14 cellular contexts compared by ENCODE assay signal in genomic region chr16:80947708-80948615, GRCh38. TPM values are rescaled to one million over a fixed set of nuclear protein-coding genes. Genes with fewer than 3 reads are reported as not detected.
DNase-seq lines count a peak whose midpoint lies in the region; ATAC-seq and FAIRE-seq lines count a peak whose summit lies in the region.
"Had no signal": no experiment of that assay in that cellular context is flagged by ENCODE, and none has a peak within 500 bp of the region (broad histone marks: within the 10 kb centered on the region; RNA-seq: fewer than 3 reads in every experiment).

No MANE protein-coding gene starts in this region.

- peak; percentile 91 for ATAC-seq in stimulated activated effector memory CD8-positive, alpha-beta T cell treated with anti-CD3 and anti-CD28 coated beads, Interleukin-12 subunit alpha, Interleukin-12 subunit beta, amount 100 ng/mL, for 72 hours

- H3K4me3 Mint-ChIP-seq in activated CD4-positive, alpha-beta T cell treated with anti-CD3 and anti-CD28 coated beads, Interleukin-2, amount 10 ng/mL, durations not matched to agents 24 days and 14 days = no peak overlapping the region
- no peak overlapping the region for H3K4me3 Mint-ChIP-seq in activated T-helper 2 cell treated with anti-CD3 and anti-CD28 coated beads, Interferon-gamma antibody, Interleukin-2, Interleukin-4, amounts not matched to agents 10 μg/mL and 5 μg/mL and 100 μg/mL, durations not matched to agents 14 hours and 24 hours and 36 hours (ENCODE audit: low read depth)
- peak overlapping the region; percentile 12 for H3K4me3 Mint-ChIP-seq in stimulated activated effector memory CD8-positive, alpha-beta T cell treated with anti-CD3 and anti-CD28 coated beads, Interleukin-12 subunit alpha, Interleukin-12 subunit beta, amount 100 ng/mL, for 72 hours
- H3K4me3 Mint-ChIP-seq: activated B cell treated with CpG ODN at 0.5 μM for 24 hours; activated naive CD8-positive, alpha-beta T cell treated with anti-CD3 and anti-CD28 coated beads, Interleukin-2, amount 10 ng/mL, durations not matched to agents 7 days and 5 days; CD14-positive monocyte; mesothelial cell of epicardium had no signal

- DNase-seq in activated CD4-positive, alpha-beta T cell treated with anti-CD3 and anti-CD28 coated beads, Interleukin-2, amount 10 ng/mL, durations not matched to agents 24 days and 14 days = no peak
- DNase-seq in activated CD4-positive, alpha-beta T cell treated with anti-CD3 and anti-CD28 coated beads for 48 hours = no peak
- DNase-seq in activated T-helper 2 cell treated with anti-CD3 and anti-CD28 coated beads, Interferon-gamma antibody, Interleukin-2, Interleukin-4, amounts not matched to agents 10 μg/mL and 5 μg/mL and 100 μg/mL, durations not matched to agents 14 hours and 24 hours and 36 hours (ENCODE audit: low spot score) = no peak
- DNase-seq in frontal cortex (ENCODE audit: low spot score in 2 of 2) (no peak), SHP77 treated with DMSO at 0.1 percent for 48 hours (lab: John Stamatoyannopoulos, UW) (no peak), GDM1 (lab: John Stamatoyannopoulos, UW) (no peak), OCI-M1 (lab: John Stamatoyannopoulos, UW) (no peak)
- DNase-seq in stimulated activated effector memory CD8-positive, alpha-beta T cell treated with anti-CD3 and anti-CD28 coated beads, Interleukin-12 subunit alpha, Interleukin-12 subunit beta, amount 100 ng/mL, for 72 hours (ENCODE audit: low spot score in 2 of 2) = no peak
- DNase-seq: activated B cell treated with CpG ODN at 0.5 μM for 24 hours; activated naive CD8-positive, alpha-beta T cell treated with anti-CD3 and anti-CD28 coated beads, Interleukin-2, amount 10 ng/mL, durations not matched to agents 7 days and 5 days; NCI-H2081; SIG-M5 had no signal

- H3K4me1 Mint-ChIP-seq in activated CD4-positive, alpha-beta T cell treated with anti-CD3 and anti-CD28 coated beads, Interleukin-2, amount 10 ng/mL, durations not matched to agents 24 days and 14 days = peaks cover 13% of the 10 kb centered on the region
- H3K4me1 Mint-ChIP-seq in activated T-helper 2 cell treated with anti-CD3 and anti-CD28 coated beads, Interferon-gamma antibody, Interleukin-2, Interleukin-4, amounts not matched to agents 10 μg/mL and 5 μg/mL and 100 μg/mL, durations not matched to agents 14 hours and 24 hours and 36 hours (ENCODE audit: low read depth) = peaks cover 22% of the 10 kb centered on the region
- peaks cover 17% of the 10 kb centered on the region for H3K4me1 Mint-ChIP-seq in stimulated activated effector memory CD8-positive, alpha-beta T cell treated with anti-CD3 and anti-CD28 coated beads, Interleukin-12 subunit alpha, Interleukin-12 subunit beta, amount 100 ng/mL, for 72 hours
- H3K4me1 Mint-ChIP-seq: activated B cell treated with CpG ODN at 0.5 μM for 24 hours; activated naive CD8-positive, alpha-beta T cell treated with anti-CD3 and anti-CD28 coated beads, Interleukin-2, amount 10 ng/mL, durations not matched to agents 7 days and 5 days; mesothelial cell of epicardium had no signal

- H3K9me3 Mint-ChIP-seq in activated CD4-positive, alpha-beta T cell treated with anti-CD3 and anti-CD28 coated beads, Interleukin-2, amount 10 ng/mL, durations not matched to agents 24 days and 14 days = no peaks in the 10 kb centered on the region
- peaks cover 14% of the 10 kb centered on the region for H3K9me3 Mint-ChIP-seq in activated T-helper 2 cell treated with anti-CD3 and anti-CD28 coated beads, Interferon-gamma antibody, Interleukin-2, Interleukin-4, amounts not matched to agents 10 μg/mL and 5 μg/mL and 100 μg/mL, durations not matched to agents 14 hours and 24 hours and 36 hours
- H3K9me3 Mint-ChIP-seq in stimulated activated effector memory CD8-positive, alpha-beta T cell treated with anti-CD3 and anti-CD28 coated beads, Interleukin-12 subunit alpha, Interleukin-12 subunit beta, amount 100 ng/mL, for 72 hours = no peaks in the 10 kb centered on the region
- H3K9me3 Mint-ChIP-seq: activated naive CD8-positive, alpha-beta T cell treated with anti-CD3 and anti-CD28 coated beads, Interleukin-2, amount 10 ng/mL, durations not matched to agents 7 days and 5 days had no signal

- no peaks in the 10 kb centered on the region for H3K36me3 Mint-ChIP-seq in activated CD4-positive, alpha-beta T cell treated with anti-CD3 and anti-CD28 coated beads, Interleukin-2, amount 10 ng/mL, durations not matched to agents 24 days and 14 days (ENCODE audit: low read depth)
- H3K36me3 Mint-ChIP-seq in activated T-helper 2 cell treated with anti-CD3 and anti-CD28 coated beads, Interferon-gamma antibody, Interleukin-2, Interleukin-4, amounts not matched to agents 10 μg/mL and 5 μg/mL and 100 μg/mL, durations not matched to agents 14 hours and 24 hours and 36 hours (ENCODE audit: low read depth) = no peaks in the 10 kb centered on the region
- H3K36me3 Mint-ChIP-seq in stimulated activated effector memory CD8-positive, alpha-beta T cell treated with anti-CD3 and anti-CD28 coated beads, Interleukin-12 subunit alpha, Interleukin-12 subunit beta, amount 100 ng/mL, for 72 hours = no peaks in the 10 kb centered on the region
- H3K36me3 Mint-ChIP-seq: activated naive CD8-positive, alpha-beta T cell treated with anti-CD3 and anti-CD28 coated beads, Interleukin-2, amount 10 ng/mL, durations not matched to agents 7 days and 5 days; CD14-positive monocyte; mesothelial cell of epicardium had no signal

- H3K27me3 Mint-ChIP-seq in activated CD4-positive, alpha-beta T cell treated with anti-CD3 and anti-CD28 coated beads, Interleukin-2, amount 10 ng/mL, durations not matched to agents 24 days and 14 days = peaks cover 2% of the 10 kb centered on the region
- H3K27me3 Mint-ChIP-seq in activated T-helper 2 cell treated with anti-CD3 and anti-CD28 coated beads, Interferon-gamma antibody, Interleukin-2, Interleukin-4, amounts not matched to agents 10 μg/mL and 5 μg/mL and 100 μg/mL, durations not matched to agents 14 hours and 24 hours and 36 hours (ENCODE audit: low read depth) = peaks cover 6% of the 10 kb centered on the region
- H3K27me3 Mint-ChIP-seq: activated naive CD8-positive, alpha-beta T cell treated with anti-CD3 and anti-CD28 coated beads, Interleukin-2, amount 10 ng/mL, durations not matched to agents 7 days and 5 days had no signal

- H3K27ac Mint-ChIP-seq in activated CD4-positive, alpha-beta T cell treated with anti-CD3 and anti-CD28 coated beads, Interleukin-2, amount 10 ng/mL, durations not matched to agents 24 days and 14 days = peak overlapping the region; percentile 78
- H3K27ac Mint-ChIP-seq in activated T-helper 2 cell treated with anti-CD3 and anti-CD28 coated beads, Interferon-gamma antibody, Interleukin-2, Interleukin-4, amounts not matched to agents 10 μg/mL and 5 μg/mL and 100 μg/mL, durations not matched to agents 14 hours and 24 hours and 36 hours = peak overlapping the region; percentile 70
- peak overlapping the region; percentile 78 for H3K27ac Mint-ChIP-seq in stimulated activated effector memory CD8-positive, alpha-beta T cell treated with anti-CD3 and anti-CD28 coated beads, Interleukin-12 subunit alpha, Interleukin-12 subunit beta, amount 100 ng/mL, for 72 hours
- H3K27ac Mint-ChIP-seq: activated B cell treated with CpG ODN at 0.5 μM for 24 hours; activated naive CD8-positive, alpha-beta T cell treated with anti-CD3 and anti-CD28 coated beads, Interleukin-2, amount 10 ng/mL, durations not matched to agents 7 days and 5 days; CD14-positive monocyte; mesothelial cell of epicardium had no signal

- intact Hi-C loops in activated CD4-positive, alpha-beta T cell treated with anti-CD3 and anti-CD28 coated beads, Interleukin-2, amount 10 ng/mL, durations not matched to agents 24 days and 14 days (cut with micrococcal nuclease) = loop anchor here (10.0 kb wide), 1 partner anchor 47 kb away; no protein-coding TSS in a partner anchor
- intact Hi-C loops in activated T-helper 2 cell treated with anti-CD3 and anti-CD28 coated beads, Interferon-gamma antibody, Interleukin-2, Interleukin-4, amounts not matched to agents 10 μg/mL and 5 μg/mL and 100 μg/mL, durations not matched to agents 14 hours and 24 hours and 36 hours (cut with micrococcal nuclease) = loop anchor here (1.0 to 5.0 kb wide), 3 partner anchors 24 to 366 kb away; no protein-coding TSS in a partner anchor

- FAIRE-seq in frontal cortex (lab: Jason Lieb, UNC) = peak; percentile 26

RNA-seq across cellular contexts. Expression of gene CMC2, which starts 58.7 kb away (rescaled TPM):
- 130 and 137 TPM in 2 replicates for total RNA-seq in activated CD4-positive, alpha-beta T cell treated with anti-CD3 and anti-CD28 coated beads, Interleukin-2, amount 10 ng/mL, durations not matched to agents 24 days and 14 days
- 130 and 136 TPM in 2 replicates for total RNA-seq in activated T-helper 2 cell treated with anti-CD3 and anti-CD28 coated beads, Interferon-gamma antibody, Interleukin-2, Interleukin-4, amounts not matched to agents 10 μg/mL and 5 μg/mL and 100 μg/mL, durations not matched to agents 14 hours and 24 hours and 36 hours
- total RNA-seq in frontal cortex = 37.9 TPM

RNA-seq across cellular contexts. Expression of gene CENPN, which starts 59.1 kb away (rescaled TPM):
- 61.8 and 63.3 TPM in 2 replicates for total RNA-seq in activated CD4-positive, alpha-beta T cell treated with anti-CD3 and anti-CD28 coated beads, Interleukin-2, amount 10 ng/mL, durations not matched to agents 24 days and 14 days
- 57.4 and 57.9 TPM in 2 replicates for total RNA-seq in activated T-helper 2 cell treated with anti-CD3 and anti-CD28 coated beads, Interferon-gamma antibody, Interleukin-2, Interleukin-4, amounts not matched to agents 10 μg/mL and 5 μg/mL and 100 μg/mL, durations not matched to agents 14 hours and 24 hours and 36 hours
- 4.5 TPM for total RNA-seq in frontal cortex

Comparison
In these comparisons a context has a peak if more than half of its experiments do, and no peak if none do; other contexts are left out.
1. RNA of gene CENPN, which starts 59.1 kb away (total RNA-seq): 61.8 to 63.3 TPM in activated CD4-positive, alpha-beta T cell treated with anti-CD3 and anti-CD28 coated beads, Interleukin-2, amount 10 ng/mL, durations not matched to agents 24 days and 14 days and 57.4 to 57.9 TPM in activated T-helper 2 cell treated with anti-CD3 and anti-CD28 coated beads, Interferon-gamma antibody, Interleukin-2, Interleukin-4, amounts not matched to agents 10 μg/mL and 5 μg/mL and 100 μg/mL, durations not matched to agents 14 hours and 24 hours and 36 hours; 4.5 TPM in frontal cortex (single experiment); every median in the first group is over 10 times any median in the second.
2. Peak in every context shown above with its lines, with median percentiles within 50 percentile points of each other: H3K27ac Mint-ChIP-seq.